Comparison of ENCODE assay signal across 9 cellular contexts in genomic region chr3:153284282-153284938, GRCh38.
DNase-seq lines count a peak whose midpoint lies in the region; ATAC-seq and TF ChIP-seq lines count a peak whose summit lies in the region.
"Had no signal": no experiment of that assay in that cellular context is flagged by ENCODE, and none has a peak within 500 bp of the region (broad histone marks: within the 10 kb centered on the region; RNA-seq: fewer than 3 reads in every experiment).

No MANE protein-coding gene starts in this region.

- peak; percentile 73 for DNase-seq in activated CD8-positive, alpha-beta memory T cell treated with anti-CD3 and anti-CD28 coated beads, Interleukin-2, amount 10 ng/mL, durations not matched to agents 7 days and 5 days
- no peak for DNase-seq in activated CD8-positive, alpha-beta memory T cell treated with anti-CD3 and anti-CD28 coated beads, Interleukin-2, amount 50 U/mL, for 48 hours
- DNase-seq in activated B cell treated with CpG ODN at 0.5 μM for 24 hours (no peak), fibroblast of mammary gland (ENCODE audit: low read depth) (peak; percentile 92), trophoblast cell (peak; percentile 51 to 78), WERI-Rb-1 (no peak), NCI-H82 (lab: John Stamatoyannopoulos, UW) (no peak)

- no peak overlapping the region for H3K4ac ChIP-seq in trophoblast cell (ENCODE audit: low read depth, low read length)

- peak; percentile 79 for ATAC-seq in activated CD8-positive, alpha-beta memory T cell treated with anti-CD3 and anti-CD28 coated beads, Interleukin-2, amount 10 ng/mL, durations not matched to agents 7 days and 5 days
- peak; percentile 58 for ATAC-seq in activated B cell treated with CpG ODN at 0.5 μM for 24 hours (ENCODE audit: low read depth)

- no peak overlapping the region for H3K18ac ChIP-seq in trophoblast cell (ENCODE audit: low read length)

- H2AK5ac ChIP-seq in trophoblast cell (ENCODE audit: low read length), result no peak overlapping the region

- no peaks in the 10 kb centered on the region for H3K79me1 ChIP-seq in trophoblast cell (ENCODE audit: low read length)

- intact Hi-C loops in activated B cell treated with CpG ODN at 0.5 μM for 24 hours (cut with micrococcal nuclease), result no loop called here

- H3K4me3 Mint-ChIP-seq in activated CD8-positive, alpha-beta memory T cell treated with anti-CD3 and anti-CD28 coated beads, Interleukin-2, amount 10 ng/mL, durations not matched to agents 7 days and 5 days, result no peak overlapping the region
- peak overlapping the region in 1 of 4 donors; percentile 14 for H3K4me3 Mint-ChIP-seq in IgD-negative memory B cell
- no peak overlapping the region for H3K4me3 Mint-ChIP-seq in activated B cell treated with CpG ODN at 0.5 μM for 24 hours

- H3K27me3 Mint-ChIP-seq in activated CD8-positive, alpha-beta memory T cell treated with anti-CD3 and anti-CD28 coated beads, Interleukin-2, amount 10 ng/mL, durations not matched to agents 7 days and 5 days, result no peaks in the 10 kb centered on the region
- no peaks in the 10 kb centered on the region for H3K27me3 Mint-ChIP-seq in IgD-negative memory B cell
- no peaks in the 10 kb centered on the region for H3K27me3 Mint-ChIP-seq in activated B cell treated with CpG ODN at 0.5 μM for 24 hours

- H3K36me3 ChIP-seq in trophoblast cell (ENCODE audit: control insufficient read depth in 1 of 2, insufficient read depth in 2 of 2, low read length in 2 of 2) (no peaks in the 10 kb centered on the region), WERI-Rb-1 (no peaks in the 10 kb centered on the region)

- POLR2A ChIA-PET in activated B cell treated with CpG ODN at 0.5 μM for 24 hours (lab: Charles Lee), result no interaction called here

- no peak overlapping the region for H2AFZ ChIP-seq in trophoblast cell (ENCODE audit: insufficient read depth, low read length, poor library complexity)

- H3K9me3 Mint-ChIP-seq in activated CD8-positive, alpha-beta memory T cell treated with anti-CD3 and anti-CD28 coated beads, Interleukin-2, amount 10 ng/mL, durations not matched to agents 7 days and 5 days (ENCODE audit: low read depth), result no peaks in the 10 kb centered on the region
- peaks cover 0 to 5% (median 0%) of the 10 kb centered on the region in 3 donors for H3K9me3 Mint-ChIP-seq in IgD-negative memory B cell
- no peaks in the 10 kb centered on the region for H3K9me3 Mint-ChIP-seq in activated B cell treated with CpG ODN at 0.5 μM for 24 hours

- no peak overlapping the region for H3K9ac ChIP-seq in trophoblast cell (ENCODE audit: low read length)

- H3K27me3 ChIP-seq in trophoblast cell (ENCODE audit: insufficient read depth, low read length) (no peaks in the 10 kb centered on the region), WERI-Rb-1 (ENCODE audit: insufficient read depth, low read depth, severe bottlenecking) (no peaks in the 10 kb centered on the region)
- H3K27me3 ChIP-seq: dorsolateral prefrontal cortex had no signal

- peak overlapping the region; percentile 82 for H3K27ac Mint-ChIP-seq in activated CD8-positive, alpha-beta memory T cell treated with anti-CD3 and anti-CD28 coated beads, Interleukin-2, amount 10 ng/mL, durations not matched to agents 7 days and 5 days
- H3K27ac Mint-ChIP-seq in IgD-negative memory B cell (peak overlapping the region in 2 of 3 donors; percentile 6 to 16), activated B cell treated with CpG ODN at 0.5 μM for 24 hours (no peak overlapping the region)

- TF ChIP-seq CTCF in activated B cell treated with CpG ODN at 0.5 μM for 24 hours (IDR thresholded peaks at IDR 0.05), result no peak
- no peak for TF ChIP-seq CTCF in fibroblast of mammary gland (conservative IDR thresholded peaks at IDR 0.05; ENCODE audit: control insufficient read depth, insufficient read depth, low read depth, low read length)
- no peak for TF ChIP-seq CTCF in WERI-Rb-1 (IDR thresholded peaks at IDR 0.05; ENCODE audit: low read depth, low read length)

- no peaks in the 10 kb centered on the region for H3K9me3 ChIP-seq in trophoblast cell (ENCODE audit: insufficient read depth, low read depth, low read length)
- no peaks in the 10 kb centered on the region for H3K9me3 ChIP-seq in WERI-Rb-1 (ENCODE audit: severe bottlenecking)

- no peak overlapping the region for H4K91ac ChIP-seq in trophoblast cell (ENCODE audit: low read depth, low read length)

- no peak overlapping the region for H2BK12ac ChIP-seq in trophoblast cell (ENCODE audit: low read length)

- no peak overlapping the region for H2BK120ac ChIP-seq in trophoblast cell (ENCODE audit: insufficient read depth, low read length, poor library complexity)

- H3K23ac ChIP-seq in trophoblast cell (ENCODE audit: low read length), result no peak overlapping the region

- H3K27ac ChIP-seq in trophoblast cell (ENCODE audit: low read depth, low read length) (no peak overlapping the region), WERI-Rb-1 (no peak overlapping the region)

- H2BK5ac ChIP-seq in trophoblast cell (ENCODE audit: low read depth, low read length, poor library complexity), result no peak overlapping the region

- no peaks in the 10 kb centered on the region for H3K79me2 ChIP-seq in trophoblast cell (ENCODE audit: control insufficient read depth, insufficient read depth, low read length, poor library complexity)

- H3K36me3 Mint-ChIP-seq in activated CD8-positive, alpha-beta memory T cell treated with anti-CD3 and anti-CD28 coated beads, Interleukin-2, amount 10 ng/mL, durations not matched to agents 7 days and 5 days, result peaks cover 7% of the 10 kb centered on the region
- H3K36me3 Mint-ChIP-seq in IgD-negative memory B cell (peaks cover under 1% of the 10 kb centered on the region), activated B cell treated with CpG ODN at 0.5 μM for 24 hours (ENCODE audit: low read depth) (no peaks in the 10 kb centered on the region)

- no peak overlapping the region for H3K14ac ChIP-seq in trophoblast cell (ENCODE audit: low read length)

- H3K4me2 ChIP-seq in trophoblast cell (ENCODE audit: low read length), result no peak overlapping the region

- H3K4me1 Mint-ChIP-seq in activated CD8-positive, alpha-beta memory T cell treated with anti-CD3 and anti-CD28 coated beads, Interleukin-2, amount 10 ng/mL, durations not matched to agents 7 days and 5 days, result peaks cover 38% of the 10 kb centered on the region
- H3K4me1 Mint-ChIP-seq in IgD-negative memory B cell (peaks cover 4 to 17% (median 12%) of the 10 kb centered on the region in 3 donors), activated B cell treated with CpG ODN at 0.5 μM for 24 hours (peaks cover 8% of the 10 kb centered on the region)

- H3K4me3 ChIP-seq in fibroblast of mammary gland (ENCODE audit: control insufficient read depth, low read depth, low read length) (no peak overlapping the region), trophoblast cell (ENCODE audit: low read depth, low read length) (no peak overlapping the region), WERI-Rb-1 (ENCODE audit: low read depth, low read length) (no peak overlapping the region)
- H3K4me3 ChIP-seq: dorsolateral prefrontal cortex had no signal

- H3K4me1 ChIP-seq in trophoblast cell (ENCODE audit: control insufficient read depth in 1 of 2, insufficient read depth in 2 of 2, low read length in 2 of 2), result no peaks in the 10 kb centered on the region

- WGBS in trophoblast cell (ENCODE audit: extremely low coverage, insufficient coverage, insufficient read length), result no CpG with 5 or more reads among the region's 4 CpGs

- H4K8ac ChIP-seq in trophoblast cell (ENCODE audit: low read depth, low read length), result no peak overlapping the region

- H4K12ac ChIP-seq in trophoblast cell (ENCODE audit: low read depth, low read length), result no peak overlapping the region

- CTCF ChIA-PET in activated CD8-positive, alpha-beta memory T cell treated with anti-CD3 and anti-CD28 coated beads, Interleukin-2, amount 10 ng/mL, durations not matched to agents 7 days and 5 days (lab: Charles Lee), result interaction anchor here (0.9 to 4.2 kb wide), 7 partner anchors 13 to 149 kb away, joined by 3 to 35 read pairs (median 3); partner anchors contain the start of gene RAP2B
- CTCF ChIA-PET in activated B cell treated with CpG ODN at 0.5 μM for 24 hours (lab: Charles Lee), result interaction anchor here (1.3 kb wide), 1 partner anchor 241 kb away, joined by 3 read pairs; no protein-coding TSS in a partner anchor

Comparison
In these comparisons a context has a peak if more than half of its experiments do, and no peak if none do; other contexts are left out.
1. DNase-seq: peak in activated CD8-positive, alpha-beta memory T cell treated with anti-CD3 and anti-CD28 coated beads, Interleukin-2, amount 10 ng/mL, durations not matched to agents 7 days and 5 days (single experiment), fibroblast of mammary gland (single experiment) and trophoblast cell (2 of 2); none in activated CD8-positive, alpha-beta memory T cell treated with anti-CD3 and anti-CD28 coated beads, Interleukin-2, amount 50 U/mL, for 48 hours (single experiment), activated B cell treated with CpG ODN at 0.5 μM for 24 hours (single experiment), WERI-Rb-1 (single experiment) and NCI-H82 (single experiment).